ENCODE assay signal across 14 cellular contexts in genomic region chr12:92070864-92071445, GRCh38.
A peak's percentile ranks its signal among the peaks of the same experiment; 100 is the strongest.
DNase-seq lines count a peak whose midpoint lies in the region; ATAC-seq, FAIRE-seq and TF ChIP-seq lines count a peak whose summit lies in the region.
"Had no signal": no experiment of that assay in that cellular context is flagged by ENCODE, and none has a peak within 500 bp of the region (broad histone marks: within the 10 kb centered on the region; RNA-seq: fewer than 3 reads in every experiment).

No MANE protein-coding gene starts in this region.

- peak; percentile 82 for ATAC-seq in HepG2
- no peak for ATAC-seq in GM19452 (IDR thresholded peaks at IDR 0.05; ENCODE audit: unreplicated experiment)

- CTCF ChIA-PET in HepG2 (lab: Yijun Ruan, JAX; ENCODE audit: low intra/inter-chr PET ratio, low total read pairs), result no interaction called here

- POLR2A ChIA-PET in HepG2 (lab: Yijun Ruan, JAX), result interaction anchor here (1.2 to 3.5 kb wide), 4 partner anchors 17 to 74 kb away, joined by 3 to 73 read pairs (median 8); partner anchors contain the start of gene BTG1

- TF ChIP-seq EP300 in HepG2 (IDR thresholded peaks at IDR 0.05; ENCODE audit: low read depth in 2 of 2, low read length in 2 of 2) (peak; percentile 88 to 95), HepG2 (CRISPR knock-in tag; IDR thresholded peaks at IDR 0.05; ENCODE audit: borderline replicate concordance) (peak; percentile 79)

- in situ Hi-C loops in HepG2 (cut with HindIII; ENCODE audit: extremely low pct_ligation_motif_present, low pct_unique_long_range_greater_than_20kb), result no loop called here

- WGBS in HepG2 (ENCODE audit: low lambda C conversion rate), result 1% methylated on average over 6 of the region's 6 CpGs

- H3K4me3 ChIP-seq in HepG2 (replicated peaks in 1 of 3; ENCODE audit: insufficient read depth in 1 of 3, low read depth in 2 of 3, low read length in 3 of 3), result peak overlapping the region in 2 of 3 experiments; percentile 51 to 58; a peak in 3 of 6 replicates
- H3K4me3 ChIP-seq in subcutaneous abdominal adipose tissue (ENCODE audit: low read depth in 1 of 5, low read length in 5 of 5), result no peak overlapping the region
- H3K4me3 ChIP-seq: SJSA1 had no signal

- H3K27ac ChIP-seq in HepG2 (ENCODE audit: extremely low read length, insufficient read depth, low read length) (peak overlapping the region; percentile 96), subcutaneous abdominal adipose tissue (ENCODE audit: low read depth, low read length) (peak overlapping the region; percentile 74)
- H3K27ac ChIP-seq: SJSA1 had no signal

- DNase-seq in HuH-7 (ENCODE audit: low spot score) (peak; percentile 51), SIG-M5 treated with dmso at 0.1 percent for 504 hours (lab: John Stamatoyannopoulos, UW; ENCODE audit: unreplicated experiment) (peak; percentile 98), HepG2 (ENCODE audit: low spot score) (peak; percentile 90), amygdala (lab: John Stamatoyannopoulos, UW) (no peak), NCI-H1694 (lab: John Stamatoyannopoulos, UW) (no peak), activated gamma-delta T cell (lab: John Stamatoyannopoulos, UW) (no peak)
- DNase-seq: activated T-cell treated with anti-CD3 and anti-CD28 coated beads for 4 hours; CD4-positive, alpha-beta memory T cell; head of caudate nucleus; NCI-H1092; NCI-H526 treated with DMSO at 0.1 percent for 48 hours had no signal

- H3K27me3 ChIP-seq in HepG2 (ENCODE audit: control insufficient read depth in 1 of 2, insufficient read depth in 2 of 2, low read length in 2 of 2) (no peaks in the 10 kb centered on the region), subcutaneous abdominal adipose tissue (ENCODE audit: control insufficient read depth in 5 of 5, insufficient read depth in 4 of 5, low read length in 5 of 5) (no peaks in the 10 kb centered on the region)
- H3K27me3 ChIP-seq: SJSA1 had no signal

- no peak overlapping the region for H2AFZ ChIP-seq in HepG2 (ENCODE audit: low read length)

- no peak for TF ChIP-seq RAD21 in HepG2 (CRISPR knock-in tag; IDR thresholded peaks at IDR 0.05)

- no peak for TF ChIP-seq POLR2A in HepG2 (IDR thresholded peaks at IDR 0.05; ENCODE audit: insufficient read depth in 1 of 2, low read depth in 2 of 2, low read length in 2 of 2)

- TF ChIP-seq CTCF in HepG2 (CRISPR knock-in tag; IDR thresholded peaks at IDR 0.05), result no peak

- no peaks in the 10 kb centered on the region for H4K20me1 ChIP-seq in HepG2 (ENCODE audit: insufficient read depth, low read length)

- H3K9ac ChIP-seq in HepG2 (ENCODE audit: insufficient read depth, low read depth, low read length), result peak overlapping the region; percentile 79
- no peak overlapping the region for H3K9ac ChIP-seq in subcutaneous abdominal adipose tissue (ENCODE audit: low read length in 5 of 5)

- H3K4me2 ChIP-seq in HepG2 (ENCODE audit: low read depth, low read length), result peak overlapping the region; percentile 86

- intact Hi-C loops in HepG2 (cut with micrococcal nuclease; ENCODE audit: unreplicated experiment), result loop anchor here (1.0 to 2.0 kb wide), 2 partner anchors 66 to 73 kb away; no protein-coding TSS in a partner anchor

- BruUV-seq in HepG2 (replicated peaks; lab: Mats Ljungman, UMichigan), result no TSS peak

- H3K79me2 ChIP-seq in HepG2 (ENCODE audit: insufficient read depth, low read length), result no peaks in the 10 kb centered on the region

- H3K4me1 ChIP-seq in HepG2 (ENCODE audit: insufficient read depth, low read length) (peaks cover 51% of the 10 kb centered on the region), subcutaneous abdominal adipose tissue (ENCODE audit: control insufficient read depth in 5 of 5, insufficient read depth in 5 of 5, low read length in 5 of 5) (peaks cover 0 to 30% (median 17%) of the 10 kb centered on the region in 5 donors)

- FAIRE-seq in HepG2 (lab: Jason Lieb, UNC), result peak; percentile 92

- H3K36me3 ChIP-seq in HepG2 (replicated peaks in 1 of 2; ENCODE audit: control insufficient read depth in 1 of 2, insufficient read depth in 2 of 2, low read length in 2 of 2) (no peaks in the 10 kb centered on the region), subcutaneous abdominal adipose tissue (ENCODE audit: control insufficient read depth in 5 of 5, insufficient read depth in 5 of 5, low read length in 5 of 5) (no peaks in the 10 kb centered on the region)
- H3K36me3 ChIP-seq: SJSA1 had no signal

- no peaks in the 10 kb centered on the region for H3K9me3 ChIP-seq in HepG2 (ENCODE audit: low read length)
- H3K9me3 ChIP-seq in subcutaneous abdominal adipose tissue (ENCODE audit: control insufficient read depth in 5 of 5, low read length in 5 of 5), result no peaks in the 10 kb centered on the region
- H3K9me3 ChIP-seq: SJSA1 had no signal

TF ChIP-seq in HepG2, 621 proteins besides CTCF, POLR2A, EP300 and RAD21 (continues in another document):
- TF ChIP-seq RXRA (CRISPR knock-in tag; IDR thresholded peaks at IDR 0.05) (peak; percentile 43; the same call in 1 of the 2 replicates), ZNF891 (CRISPR knock-in tag; IDR thresholded peaks at IDR 0.05) (no peak), SALL1 (CRISPR knock-in tag; IDR thresholded peaks at IDR 0.05) (peak; percentile 86; the same call in 1 of the 2 replicates), NFIC (IDR thresholded peaks at IDR 0.05; ENCODE audit: low read length) (peak; percentile 93; the same call in 1 of the 2 replicates), RFXANK (CRISPR knock-in tag; IDR thresholded peaks at IDR 0.05) (no peak), DBP (CRISPR knock-in tag; IDR thresholded peaks at IDR 0.05; ENCODE audit: not compliant biosample characterization) (no peak), MIER2 (CRISPR knock-in tag; IDR thresholded peaks at IDR 0.05) (peak; percentile 60; the same call in 1 of the 2 replicates), ZBTB8A (CRISPR knock-in tag; IDR thresholded peaks at IDR 0.05; ENCODE audit: borderline replicate concordance, low read depth) (no peak), NR1H2 (CRISPR knock-in tag; IDR thresholded peaks at IDR 0.05; ENCODE audit: borderline replicate concordance, low read depth) (no peak), TEAD3 (CRISPR knock-in tag; optimal IDR thresholded peaks at IDR 0.05; ENCODE audit: borderline replicate concordance) (peak; percentile 77), KDM6A (CRISPR knock-in tag; IDR thresholded peaks at IDR 0.05; ENCODE audit: low read depth) (peak; percentile 94), ZNF331 (CRISPR knock-in tag; IDR thresholded peaks at IDR 0.05) (peak; percentile 97), FOXK1 (CRISPR knock-in tag; IDR thresholded peaks at IDR 0.05; ENCODE audit: borderline replicate concordance, low read depth) (peak; percentile 99), THYN1 (CRISPR knock-in tag; IDR thresholded peaks at IDR 0.05; ENCODE audit: borderline replicate concordance, low read depth) (no peak), ZNF619 (CRISPR knock-in tag; IDR thresholded peaks at IDR 0.05) (no peak), KLF6 (CRISPR knock-in tag; IDR thresholded peaks at IDR 0.05) (peak; percentile 63; the same call in 1 of the 2 replicates), ZNF207 (IDR thresholded peaks at IDR 0.05; ENCODE audit: borderline replicate concordance) (no peak), ZNF431 (CRISPR knock-in tag; IDR thresholded peaks at IDR 0.05; ENCODE audit: borderline replicate concordance, low read depth) (no peak)
- TF ChIP-seq, protein P1, sequence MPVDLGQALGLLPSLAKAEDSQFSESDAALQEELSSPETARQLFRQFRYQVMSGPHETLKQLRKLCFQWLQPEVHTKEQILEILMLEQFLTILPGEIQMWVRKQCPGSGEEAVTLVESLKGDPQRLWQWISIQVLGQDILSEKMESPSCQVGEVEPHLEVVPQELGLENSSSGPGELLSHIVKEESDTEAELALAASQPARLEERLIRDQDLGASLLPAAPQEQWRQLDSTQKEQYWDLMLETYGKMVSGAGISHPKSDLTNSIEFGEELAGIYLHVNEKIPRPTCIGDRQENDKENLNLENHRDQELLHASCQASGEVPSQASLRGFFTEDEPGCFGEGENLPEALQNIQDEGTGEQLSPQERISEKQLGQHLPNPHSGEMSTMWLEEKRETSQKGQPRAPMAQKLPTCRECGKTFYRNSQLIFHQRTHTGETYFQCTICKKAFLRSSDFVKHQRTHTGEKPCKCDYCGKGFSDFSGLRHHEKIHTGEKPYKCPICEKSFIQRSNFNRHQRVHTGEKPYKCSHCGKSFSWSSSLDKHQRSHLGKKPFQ (CRISPR knock-in tag; IDR thresholded peaks at IDR 0.05; ENCODE audit: insufficient replicate concordance), result no peak
- TF ChIP-seq, protein P2, sequence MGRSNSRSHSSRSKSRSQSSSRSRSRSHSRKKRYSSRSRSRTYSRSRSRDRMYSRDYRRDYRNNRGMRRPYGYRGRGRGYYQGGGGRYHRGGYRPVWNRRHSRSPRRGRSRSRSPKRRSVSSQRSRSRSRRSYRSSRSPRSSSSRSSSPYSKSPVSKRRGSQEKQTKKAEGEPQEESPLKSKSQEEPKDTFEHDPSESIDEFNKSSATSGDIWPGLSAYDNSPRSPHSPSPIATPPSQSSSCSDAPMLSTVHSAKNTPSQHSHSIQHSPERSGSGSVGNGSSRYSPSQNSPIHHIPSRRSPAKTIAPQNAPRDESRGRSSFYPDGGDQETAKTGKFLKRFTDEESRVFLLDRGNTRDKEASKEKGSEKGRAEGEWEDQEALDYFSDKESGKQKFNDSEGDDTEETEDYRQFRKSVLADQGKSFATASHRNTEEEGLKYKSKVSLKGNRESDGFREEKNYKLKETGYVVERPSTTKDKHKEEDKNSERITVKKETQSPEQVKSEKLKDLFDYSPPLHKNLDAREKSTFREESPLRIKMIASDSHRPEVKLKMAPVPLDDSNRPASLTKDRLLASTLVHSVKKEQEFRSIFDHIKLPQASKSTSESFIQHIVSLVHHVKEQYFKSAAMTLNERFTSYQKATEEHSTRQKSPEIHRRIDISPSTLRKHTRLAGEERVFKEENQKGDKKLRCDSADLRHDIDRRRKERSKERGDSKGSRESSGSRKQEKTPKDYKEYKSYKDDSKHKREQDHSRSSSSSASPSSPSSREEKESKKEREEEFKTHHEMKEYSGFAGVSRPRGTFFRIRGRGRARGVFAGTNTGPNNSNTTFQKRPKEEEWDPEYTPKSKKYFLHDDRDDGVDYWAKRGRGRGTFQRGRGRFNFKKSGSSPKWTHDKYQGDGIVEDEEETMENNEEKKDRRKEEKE (IDR thresholded peaks at IDR 0.05), result no peak

Comparison
In these comparisons a context has a peak if more than half of its experiments do, and no peak if none do; other contexts are left out.
1. DNase-seq: peak in HuH-7 (single experiment), SIG-M5 treated with dmso at 0.1 percent for 504 hours (single experiment) and HepG2 (single experiment); none in amygdala (0 of 56), NCI-H1694 (single experiment) and activated gamma-delta T cell (single experiment).
2. H3K4me3 ChIP-seq: peak in HepG2 (2 of 3); none in subcutaneous abdominal adipose tissue (0 of 5).